ENCODE assay signal across 8 cellular contexts in the genomic region with DNA sequence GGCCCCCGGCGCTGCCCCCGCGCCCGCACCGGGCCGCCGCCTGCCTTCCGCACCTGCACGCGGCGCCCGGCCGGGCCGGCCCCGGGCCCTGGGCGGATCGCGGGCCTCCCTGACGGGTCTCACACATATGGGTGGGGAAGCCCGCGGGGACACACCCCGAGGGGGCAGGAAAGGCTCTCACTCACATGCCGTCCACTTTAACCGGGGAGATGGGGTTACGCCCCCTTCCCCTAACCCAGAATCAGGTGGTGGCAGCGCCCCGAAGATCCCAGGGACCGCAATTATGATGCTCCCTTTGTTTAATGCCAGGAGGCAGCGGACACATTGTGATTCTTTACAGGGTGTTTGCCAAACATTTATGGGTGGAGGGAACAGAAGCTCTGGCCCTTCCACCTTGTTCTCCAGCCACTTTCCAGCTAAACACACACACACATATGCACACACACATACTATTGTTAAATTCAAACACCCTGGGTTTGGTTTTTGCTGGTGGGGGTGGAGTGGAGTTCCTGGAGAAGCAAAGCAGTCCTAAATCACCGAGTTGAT. TPM values are rescaled to one million over a fixed set of nuclear protein-coding genes. Genes with fewer than 3 reads are reported as not detected.
DNase-seq lines count a peak whose midpoint lies in the region; ATAC-seq and TF ChIP-seq lines count a peak whose summit lies in the region.

No MANE protein-coding gene starts in this region.

- intact Hi-C loops in right lobe of liver (cut with DNase I) (loop anchor here (10.0 kb wide), 2 partner anchors 106 to 116 kb away; no protein-coding TSS in a partner anchor), upper lobe of right lung (cut with DNase I) (no loop called here)

- H3K9me3 Mint-ChIP-seq in activated naive CD4-positive, alpha-beta T cell treated with anti-CD3 and anti-CD28 coated beads, Interleukin-2, amount 50 U/mL, for 24 hours = no peaks in the 10 kb centered on the region
- no peaks in the 10 kb centered on the region for H3K9me3 Mint-ChIP-seq in activated naive CD8-positive, alpha-beta T cell treated with anti-CD3 and anti-CD28 coated beads, Interleukin-2, amount 10 ng/mL, durations not matched to agents 7 days and 5 days

- H3K27ac Mint-ChIP-seq in activated naive CD4-positive, alpha-beta T cell treated with anti-CD3 and anti-CD28 coated beads, Interleukin-2, amount 50 U/mL, for 24 hours = peak overlapping the region; percentile 96
- H3K27ac Mint-ChIP-seq in activated naive CD8-positive, alpha-beta T cell treated with anti-CD3 and anti-CD28 coated beads, Interleukin-2, amount 10 ng/mL, durations not matched to agents 7 days and 5 days = peak overlapping the region; percentile 86

- no peak for TF ChIP-seq POLR2A in right lobe of liver (IDR thresholded peaks at IDR 0.05)

- TF ChIP-seq CTCF in right lobe of liver (IDR thresholded peaks at IDR 0.05) (no peak), upper lobe of right lung (IDR thresholded peaks at IDR 0.05) (no peak)

- H3K27me3 ChIP-seq in right lobe of liver (no peaks in the 10 kb centered on the region), upper lobe of right lung (no peaks in the 10 kb centered on the region)

- H3K27ac ChIP-seq in right lobe of liver (peak overlapping the region; percentile 56 to 94 (median 79)), upper lobe of right lung (peak overlapping the region; percentile 77)

- H3K4me1 Mint-ChIP-seq in activated naive CD4-positive, alpha-beta T cell treated with anti-CD3 and anti-CD28 coated beads, Interleukin-2, amount 50 U/mL, for 24 hours = peaks cover 74% of the 10 kb centered on the region
- H3K4me1 Mint-ChIP-seq in activated naive CD8-positive, alpha-beta T cell treated with anti-CD3 and anti-CD28 coated beads, Interleukin-2, amount 10 ng/mL, durations not matched to agents 7 days and 5 days = peaks cover 53% of the 10 kb centered on the region

- H3K27me3 Mint-ChIP-seq in activated naive CD4-positive, alpha-beta T cell treated with anti-CD3 and anti-CD28 coated beads, Interleukin-2, amount 50 U/mL, for 24 hours = no peaks in the 10 kb centered on the region
- no peaks in the 10 kb centered on the region for H3K27me3 Mint-ChIP-seq in activated naive CD8-positive, alpha-beta T cell treated with anti-CD3 and anti-CD28 coated beads, Interleukin-2, amount 10 ng/mL, durations not matched to agents 7 days and 5 days

- DNase-seq in activated naive CD4-positive, alpha-beta T cell treated with anti-CD3 and anti-CD28 coated beads, Interleukin-2, amount 50 U/mL, for 16 hours = no peak
- no peak for DNase-seq in activated naive CD8-positive, alpha-beta T cell treated with anti-CD3 and anti-CD28 coated beads, Interleukin-2, amount 10 ng/mL, durations not matched to agents 7 days and 5 days
- no peak for DNase-seq in right lobe of liver
- DNase-seq in upper lobe of right lung = no peak
- no peak for DNase-seq in NCI-H1048 (lab: John Stamatoyannopoulos, UW)
- DNase-seq in HuH-7.5 (ENCODE audit: low spot score) = no peak

- WGBS in right lobe of liver (ENCODE audit: insufficient coverage, low coverage, low lambda C conversion rate, missing lambda C conversion rate) = 2% methylated on average over 18 of the region's 31 CpGs

- H3K36me3 Mint-ChIP-seq in activated naive CD4-positive, alpha-beta T cell treated with anti-CD3 and anti-CD28 coated beads, Interleukin-2, amount 50 U/mL, for 24 hours = no peaks in the 10 kb centered on the region
- peaks cover 16% of the 10 kb centered on the region for H3K36me3 Mint-ChIP-seq in activated naive CD8-positive, alpha-beta T cell treated with anti-CD3 and anti-CD28 coated beads, Interleukin-2, amount 10 ng/mL, durations not matched to agents 7 days and 5 days

- POLR2A ChIA-PET in activated naive CD8-positive, alpha-beta T cell treated with anti-CD3 and anti-CD28 coated beads, Interleukin-2, amount 10 ng/mL, durations not matched to agents 7 days and 5 days (lab: Charles Lee) = interaction anchor here (0.7 to 8.2 kb wide), 20 partner anchors 9 to 512 kb away, joined by 3 to 122 read pairs (median 6); a partner anchor contains a TSS

- ATAC-seq in activated naive CD8-positive, alpha-beta T cell treated with anti-CD3 and anti-CD28 coated beads, Interleukin-2, amount 10 ng/mL, durations not matched to agents 7 days and 5 days (ENCODE audit: low read depth) = no peak
- ATAC-seq in right lobe of liver (no peak), upper lobe of right lung (no peak), GM18867 (IDR thresholded peaks at IDR 0.05; ENCODE audit: unreplicated experiment) (no peak)

- peak overlapping the region; percentile 87 for H3K4me3 Mint-ChIP-seq in activated naive CD4-positive, alpha-beta T cell treated with anti-CD3 and anti-CD28 coated beads, Interleukin-2, amount 50 U/mL, for 24 hours
- peak overlapping the region; percentile 86 for H3K4me3 Mint-ChIP-seq in activated naive CD8-positive, alpha-beta T cell treated with anti-CD3 and anti-CD28 coated beads, Interleukin-2, amount 10 ng/mL, durations not matched to agents 7 days and 5 days

- no peaks in the 10 kb centered on the region for H3K36me3 ChIP-seq in right lobe of liver
- no peaks in the 10 kb centered on the region for H3K36me3 ChIP-seq in upper lobe of right lung

- peaks cover 0 to 20% (median 0%) of the 10 kb centered on the region in 4 donors for H3K4me1 ChIP-seq in right lobe of liver
- H3K4me1 ChIP-seq in upper lobe of right lung = peaks cover 47% of the 10 kb centered on the region

- H3K4me3 ChIP-seq in right lobe of liver = peak overlapping the region; percentile 46 to 67 (median 61)
- H3K4me3 ChIP-seq in upper lobe of right lung = peak overlapping the region; percentile 86

- no peaks in the 10 kb centered on the region for H3K9me3 ChIP-seq in right lobe of liver
- no peaks in the 10 kb centered on the region for H3K9me3 ChIP-seq in upper lobe of right lung

RNA-seq across cellular contexts. Expression of a gene that starts 0.4 kb away (rescaled TPM):
- total RNA-seq in activated naive CD8-positive, alpha-beta T cell treated with anti-CD3 and anti-CD28 coated beads, Interleukin-2, amount 10 ng/mL, durations not matched to agents 7 days and 5 days = 100 to 1,000 TPM; 240 to 243 TPM
- total RNA-seq in right lobe of liver (10 to 100 TPM in 4 of 6 experiments, 1 to 10 TPM in 2; 7.9 to 19.5 (median 13.3) TPM), upper lobe of right lung (51.4 TPM)
